Comparison of ENCODE assay signal across 1 cellular context in the genomic region with DNA sequence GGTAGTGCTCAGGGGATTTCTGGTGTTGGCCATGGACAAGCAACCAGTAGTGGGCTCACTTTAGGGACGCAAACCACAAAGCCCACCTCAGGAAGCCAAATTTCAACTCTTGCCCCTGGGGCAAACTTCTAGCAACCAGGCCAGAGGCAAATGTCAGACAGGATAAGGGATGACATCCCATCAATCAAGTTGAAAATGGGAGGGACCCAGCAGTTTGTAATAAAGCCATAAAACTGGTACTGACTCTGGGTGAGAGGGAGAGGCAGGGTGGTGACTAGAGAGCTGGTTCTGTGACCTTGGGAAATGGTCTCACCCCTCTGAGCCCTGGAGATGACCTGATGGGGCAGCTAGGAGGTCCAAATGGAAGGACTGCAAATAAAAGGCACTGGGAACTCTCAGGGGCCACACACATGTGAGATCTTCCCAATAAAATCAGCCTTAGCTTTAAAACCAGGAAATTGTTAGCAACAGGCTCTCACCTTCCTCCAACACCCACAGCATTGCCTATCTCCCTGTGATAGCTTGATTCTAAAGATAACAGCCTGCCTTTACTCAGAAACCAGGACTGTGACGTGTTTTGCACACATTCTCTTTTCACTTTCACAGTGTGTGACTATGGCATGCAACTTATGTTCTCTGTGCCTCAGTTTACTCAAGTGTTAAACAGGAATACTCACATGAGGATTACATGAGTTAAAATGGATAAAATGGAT.
TF ChIP-seq lines count a peak whose summit lies in the region.

No MANE protein-coding gene starts in this region.

TF ChIP-seq in HEK293T, 16 proteins besides CTCF, POLR2A, EP300 and RAD21:
- TF ChIP-seq ARNT (IDR thresholded peaks at IDR 0.05), result no peak
- no peak for TF ChIP-seq NFRKB (IDR thresholded peaks at IDR 0.05)
- TF ChIP-seq FOXM1 (IDR thresholded peaks at IDR 0.05; ENCODE audit: borderline replicate concordance), result no peak
- no peak for TF ChIP-seq FOXK2 (IDR thresholded peaks at IDR 0.05)
- no peak for TF ChIP-seq FOXA1 (IDR thresholded peaks at IDR 0.05)
- no peak for TF ChIP-seq SUZ12 (IDR thresholded peaks at IDR 0.05)
- TF ChIP-seq, protein P1, sequence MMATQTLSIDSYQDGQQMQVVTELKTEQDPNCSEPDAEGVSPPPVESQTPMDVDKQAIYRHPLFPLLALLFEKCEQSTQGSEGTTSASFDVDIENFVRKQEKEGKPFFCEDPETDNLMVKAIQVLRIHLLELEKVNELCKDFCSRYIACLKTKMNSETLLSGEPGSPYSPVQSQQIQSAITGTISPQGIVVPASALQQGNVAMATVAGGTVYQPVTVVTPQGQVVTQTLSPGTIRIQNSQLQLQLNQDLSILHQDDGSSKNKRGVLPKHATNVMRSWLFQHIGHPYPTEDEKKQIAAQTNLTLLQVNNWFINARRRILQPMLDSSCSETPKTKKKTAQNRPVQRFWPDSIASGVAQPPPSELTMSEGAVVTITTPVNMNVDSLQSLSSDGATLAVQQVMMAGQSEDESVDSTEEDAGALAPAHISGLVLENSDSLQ (IDR thresholded peaks at IDR 0.05), result peak; percentile 64; the same call in 1 of the 2 replicates
- TF ChIP-seq L3MBTL2 (conservative IDR thresholded peaks at IDR 0.05), result no peak
